ENCODE assay signal across 8 cellular contexts in the genomic region with DNA sequence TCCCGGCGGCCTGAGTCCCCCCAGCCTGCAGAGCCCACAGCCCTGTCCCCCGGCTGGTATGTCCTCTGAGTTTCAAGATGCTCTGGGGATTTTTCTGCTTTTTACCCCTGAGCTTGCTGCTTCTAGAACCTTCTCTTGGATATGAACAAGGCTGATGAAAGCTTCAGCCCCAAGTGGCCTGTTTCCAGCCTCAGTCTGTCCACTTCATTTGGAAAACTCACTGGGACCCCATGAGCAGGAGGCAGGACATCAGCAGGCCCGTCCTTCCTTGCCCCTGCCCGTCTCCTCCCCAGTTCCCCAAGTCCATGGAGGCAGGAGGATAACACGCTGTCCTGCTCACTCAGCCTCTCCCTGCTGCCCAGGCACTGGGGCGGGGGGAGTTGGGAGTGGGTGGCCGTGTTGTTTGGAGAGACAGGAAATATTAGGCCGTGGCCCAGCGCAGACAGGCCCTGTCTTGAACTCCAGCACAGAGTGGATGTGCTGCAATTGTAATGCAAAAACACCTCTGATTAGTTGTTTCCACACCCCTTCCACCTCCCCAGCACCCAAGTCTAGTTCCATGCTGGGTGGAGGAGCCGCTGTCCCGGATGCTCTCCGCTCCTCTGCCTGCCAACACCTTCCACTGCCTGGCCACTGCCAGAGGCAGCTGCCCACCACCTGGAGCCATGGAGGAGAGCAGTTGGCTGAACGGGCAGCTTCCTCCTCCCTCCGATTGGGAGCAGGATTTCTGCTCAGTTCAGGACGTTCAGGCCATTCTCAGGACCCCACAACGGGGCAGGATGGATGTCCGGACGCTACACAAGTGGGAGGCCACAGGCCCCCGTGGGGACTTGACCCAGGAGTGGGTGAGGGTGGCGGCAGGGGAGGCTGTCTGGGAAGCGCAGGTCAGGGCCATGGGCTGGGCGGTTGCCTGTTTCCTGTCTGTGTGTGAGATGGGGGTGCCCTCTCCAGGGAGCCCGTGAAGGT.
DNase-seq lines count a peak whose midpoint lies in the region; ATAC-seq, FAIRE-seq and TF ChIP-seq lines count a peak whose summit lies in the region.

No MANE protein-coding gene starts in this region.

- H3K4me1 ChIP-seq in A673 (ENCODE audit: insufficient read depth, low read length, poor library complexity, severe bottlenecking) (peaks cover 43% of the 10 kb centered on the region), HUES64 (ENCODE audit: insufficient read depth, low read length) (peaks cover 12% of the 10 kb centered on the region), muscle layer of duodenum (ENCODE audit: control insufficient read depth in 1 of 2, insufficient read depth in 2 of 2, low read length in 2 of 2) (peaks cover 9 to 44% of the 10 kb centered on the region in 2 donors)

- H3K4me3 ChIP-seq in A673 (ENCODE audit: low read depth, low read length, poor library complexity, severe bottlenecking), result no peak overlapping the region
- H3K4me3 ChIP-seq in HUES64 (ENCODE audit: low read length), result no peak overlapping the region
- peak overlapping the region; percentile 10 for H3K4me3 ChIP-seq in epithelial cell of esophagus (ENCODE audit: low read length)
- H3K4me3 ChIP-seq in muscle layer of duodenum (ENCODE audit: low read depth in 1 of 2, low read length in 2 of 2), result no peak overlapping the region

- H3K27me3 ChIP-seq in A673 (replicated peaks; ENCODE audit: insufficient read depth, low read depth, low read length, poor library complexity) (no peaks in the 10 kb centered on the region), HUES64 (ENCODE audit: insufficient read depth, low read length) (no peaks in the 10 kb centered on the region), muscle layer of duodenum (ENCODE audit: low read depth, low read length) (no peaks in the 10 kb centered on the region)

- H3K9me3 ChIP-seq in A673 (ENCODE audit: low read depth, low read length, poor library complexity, severe bottlenecking), result no peaks in the 10 kb centered on the region
- H3K9me3 ChIP-seq in HUES64 (ENCODE audit: insufficient read depth, low read depth, low read length), result no peaks in the 10 kb centered on the region
- no peaks in the 10 kb centered on the region for H3K9me3 ChIP-seq in muscle layer of duodenum (ENCODE audit: control insufficient read depth in 1 of 2, low read length in 2 of 2)

- intact Hi-C loops in A673 (cut with micrococcal nuclease; ENCODE audit: unreplicated experiment), result loop anchor here (10.0 kb wide), 1 partner anchor 281 kb away; a partner anchor contains a TSS

- no TSS peak for BruUV-seq in A673 (replicated peaks; lab: Mats Ljungman, UMichigan)

- H3K27ac ChIP-seq in A673 (ENCODE audit: low read depth, low read length, poor library complexity, severe bottlenecking), result peak overlapping the region; percentile 54
- peak overlapping the region; percentile 24 for H3K27ac ChIP-seq in HUES64 (ENCODE audit: low read depth, low read length)
- H3K27ac ChIP-seq in muscle layer of duodenum (ENCODE audit: low read length), result peak overlapping the region; percentile 16

- no peak for FAIRE-seq in RCC 7860 (lab: Jason Lieb, UNC)

- no peak overlapping the region for H3K9ac ChIP-seq in HUES64 (ENCODE audit: low read depth, low read length)

- POLR2A ChIA-PET in A673 (lab: Charles Lee; ENCODE audit: low non-redundant PET), result no interaction called here

- ATAC-seq in GM21381 (IDR thresholded peaks at IDR 0.05; ENCODE audit: unreplicated experiment), result no peak
- ATAC-seq in HG03175 (IDR thresholded peaks at IDR 0.05; ENCODE audit: unreplicated experiment), result no peak

- whole genome bisulfite sequencing in HUES64, result 41% methylated on average over 24 of the region's 24 CpGs

- DNase-seq in A673 (ENCODE audit: low spot score), result peak; percentile 50
- DNase-seq in epithelial cell of esophagus (ENCODE audit: low read depth), result peak; percentile 91
- DNase-seq in RCC 7860 (ENCODE audit: low spot score), result no peak
- no peak for DNase-seq in GM10266 (ENCODE audit: extremely low spot score)

- H3K36me3 ChIP-seq in A673 (ENCODE audit: insufficient read depth, low read length, poor library complexity, severe bottlenecking) (no peaks in the 10 kb centered on the region), HUES64 (ENCODE audit: insufficient read depth, low read length) (no peaks in the 10 kb centered on the region), muscle layer of duodenum (ENCODE audit: control insufficient read depth in 1 of 2, insufficient read depth in 2 of 2, low read length in 2 of 2) (no peaks in the 10 kb centered on the region)

- no peak for TF ChIP-seq CTCF in A673 (conservative IDR thresholded peaks at IDR 0.05; ENCODE audit: low read depth, low read length)
- no peak for TF ChIP-seq CTCF in epithelial cell of esophagus (IDR thresholded peaks at IDR 0.05; ENCODE audit: insufficient read depth, low read depth, low read length, missing control alignments)
- no peak for TF ChIP-seq CTCF in GM10266 (IDR thresholded peaks at IDR 0.05; ENCODE audit: control insufficient read depth, insufficient read depth, low read depth, missing control alignments)

- CTCF ChIA-PET in A673 (lab: Charles Lee), result interaction anchor here (0.6 to 1.5 kb wide), 4 partner anchors 20 to 214 kb away, joined by 3 to 5 read pairs (median 4); no protein-coding TSS in a partner anchor

Comparison
In these comparisons a context has a peak if more than half of its experiments do, and no peak if none do; other contexts are left out.
1. DNase-seq: peak in A673 (single experiment) and epithelial cell of esophagus (single experiment); none in RCC 7860 (single experiment) and GM10266 (single experiment).
2. Peak in every context shown above with its lines, with median percentiles within 50 percentile points of each other: H3K27ac ChIP-seq.